1 cellular context compared by ENCODE assay signal in the genomic region with DNA sequence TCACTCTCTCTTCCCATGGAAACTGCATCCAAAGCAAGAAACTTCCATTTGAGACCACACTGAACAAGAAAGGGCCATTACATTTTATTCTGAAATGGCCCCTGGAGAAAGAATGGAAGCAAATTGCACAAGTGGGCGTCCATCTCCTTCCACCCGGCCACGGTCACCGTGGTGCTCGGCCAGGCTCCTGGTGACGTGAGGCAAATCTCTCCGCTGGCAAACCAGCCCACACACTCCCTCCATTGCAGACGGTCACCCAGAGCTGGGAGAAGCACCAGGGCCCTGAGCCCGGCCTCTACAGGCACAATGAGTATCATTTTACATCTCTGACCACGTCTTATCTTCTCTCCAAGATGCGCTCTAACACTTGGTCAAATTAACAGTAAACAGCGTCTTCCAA.
TF ChIP-seq lines count a peak whose summit lies in the region.

No MANE protein-coding gene starts in this region.

TF ChIP-seq in HepG2, 621 proteins besides CTCF, POLR2A, EP300 and RAD21 (continued from another document):
- TF ChIP-seq ZNF276 (CRISPR knock-in tag; IDR thresholded peaks at IDR 0.05; ENCODE audit: low read depth) (no peak), ZFP36L2 (CRISPR knock-in tag; IDR thresholded peaks at IDR 0.05) (no peak), ZNF253 (CRISPR knock-in tag; IDR thresholded peaks at IDR 0.05; ENCODE audit: borderline replicate concordance) (no peak), ZIK1 (CRISPR knock-in tag; IDR thresholded peaks at IDR 0.05; ENCODE audit: borderline replicate concordance, low read depth) (no peak), ZNF557 (CRISPR knock-in tag; IDR thresholded peaks at IDR 0.05) (no peak), ASH2L (IDR thresholded peaks at IDR 0.05; ENCODE audit: insufficient read length, low read depth, low read length) (no peak), MAFF (IDR thresholded peaks at IDR 0.05; ENCODE audit: low read depth, low read length) (no peak), GABPB1 (CRISPR knock-in tag; IDR thresholded peaks at IDR 0.05) (no peak), GMEB2 (CRISPR knock-in tag; IDR thresholded peaks at IDR 0.05; ENCODE audit: low read depth) (no peak), ZNF746 (CRISPR knock-in tag; IDR thresholded peaks at IDR 0.05) (no peak)
- TF ChIP-seq, protein P1, sequence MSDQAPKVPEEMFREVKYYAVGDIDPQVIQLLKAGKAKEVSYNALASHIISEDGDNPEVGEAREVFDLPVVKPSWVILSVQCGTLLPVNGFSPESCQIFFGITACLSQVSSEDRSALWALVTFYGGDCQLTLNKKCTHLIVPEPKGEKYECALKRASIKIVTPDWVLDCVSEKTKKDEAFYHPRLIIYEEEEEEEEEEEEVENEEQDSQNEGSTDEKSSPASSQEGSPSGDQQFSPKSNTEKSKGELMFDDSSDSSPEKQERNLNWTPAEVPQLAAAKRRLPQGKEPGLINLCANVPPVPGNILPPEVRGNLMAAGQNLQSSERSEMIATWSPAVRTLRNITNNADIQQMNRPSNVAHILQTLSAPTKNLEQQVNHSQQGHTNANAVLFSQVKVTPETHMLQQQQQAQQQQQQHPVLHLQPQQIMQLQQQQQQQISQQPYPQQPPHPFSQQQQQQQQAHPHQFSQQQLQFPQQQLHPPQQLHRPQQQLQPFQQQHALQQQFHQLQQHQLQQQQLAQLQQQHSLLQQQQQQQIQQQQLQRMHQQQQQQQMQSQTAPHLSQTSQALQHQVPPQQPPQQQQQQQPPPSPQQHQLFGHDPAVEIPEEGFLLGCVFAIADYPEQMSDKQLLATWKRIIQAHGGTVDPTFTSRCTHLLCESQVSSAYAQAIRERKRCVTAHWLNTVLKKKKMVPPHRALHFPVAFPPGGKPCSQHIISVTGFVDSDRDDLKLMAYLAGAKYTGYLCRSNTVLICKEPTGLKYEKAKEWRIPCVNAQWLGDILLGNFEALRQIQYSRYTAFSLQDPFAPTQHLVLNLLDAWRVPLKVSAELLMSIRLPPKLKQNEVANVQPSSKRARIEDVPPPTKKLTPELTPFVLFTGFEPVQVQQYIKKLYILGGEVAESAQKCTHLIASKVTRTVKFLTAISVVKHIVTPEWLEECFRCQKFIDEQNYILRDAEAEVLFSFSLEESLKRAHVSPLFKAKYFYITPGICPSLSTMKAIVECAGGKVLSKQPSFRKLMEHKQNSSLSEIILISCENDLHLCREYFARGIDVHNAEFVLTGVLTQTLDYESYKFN (CRISPR knock-in tag; conservative IDR thresholded peaks at IDR 0.05) = no peak
